ENCODE assay signal across 20 cellular contexts in genomic region chr9:37333288-37333687, GRCh38.
DNase-seq lines count a peak whose midpoint lies in the region; ATAC-seq, FAIRE-seq and TF ChIP-seq lines count a peak whose summit lies in the region.
"Had no signal": no experiment of that assay in that cellular context is flagged by ENCODE, and none has a peak within 500 bp of the region (broad histone marks: within the 10 kb centered on the region; RNA-seq: fewer than 3 reads in every experiment).

No MANE protein-coding gene starts in this region.

- H3K27ac Mint-ChIP-seq in type B pancreatic cell = no peak overlapping the region
- H3K27ac Mint-ChIP-seq: activated naive CD4-positive, alpha-beta T cell treated with anti-CD3 and anti-CD28 coated beads, Interleukin-2, amount 10 ng/mL, durations not matched to agents 7 days and 5 days; CD4-positive, alpha-beta memory T cell; naive thymus-derived CD8-positive, alpha-beta T cell; stimulated activated effector memory CD8-positive, alpha-beta T cell treated with anti-CD3 and anti-CD28 coated beads, Interleukin-12 subunit alpha, Interleukin-12 subunit beta, amount 100 ng/mL, for 72 hours had no signal

- no peaks in the 10 kb centered on the region for H3K9me2 ChIP-seq in OCI-LY1 (ENCODE audit: low read depth, low read length)

- POLR2A ChIA-PET in K562 (lab: Yijun Ruan, JAX) = no interaction called here

- H3K9me3 ChIP-seq in OCI-LY1 (ENCODE audit: low read length) = no peaks in the 10 kb centered on the region
- H3K9me3 ChIP-seq in K562 (replicated peaks; ENCODE audit: control insufficient read depth, insufficient read depth, low read depth, low read length) = no peaks in the 10 kb centered on the region

- TF ChIP-seq CTCF in GM12873 (IDR thresholded peaks at IDR 0.05; ENCODE audit: insufficient read depth, low read depth, low read length, missing control alignments) (peak; percentile 25), OCI-LY1 (IDR thresholded peaks at IDR 0.05; ENCODE audit: low read length) (peak; percentile 38; the same call in 1 of the 2 replicates), K562 (IDR thresholded peaks at IDR 0.05 in 2 of 3, conservative IDR thresholded peaks at IDR 0.05 in 1 of 3; ENCODE audit: insufficient read depth in 2 of 3, low read depth in 1 of 3, low read length in 3 of 3) (peak; percentile 27 to 55 (median 31); a peak in 4 of 6 replicates), type B pancreatic cell (conservative IDR thresholded peaks at IDR 0.05) (peak; percentile 60)

- H4K20me1 ChIP-seq in OCI-LY1 (ENCODE audit: insufficient read depth, low read length) (no peaks in the 10 kb centered on the region), K562 (replicated peaks; ENCODE audit: control insufficient read depth, insufficient read depth, low read length) (no peaks in the 10 kb centered on the region)

- 32% methylated on average over 2 of the region's 2 CpGs for WGBS in K562 (ENCODE audit: insufficient coverage, low coverage, missing lambda C conversion rate)

- in situ Hi-C loops in K562 (cut with MboI) = no loop called here

- H3K79me2 ChIP-seq in OCI-LY1 (ENCODE audit: insufficient read depth, low read length) = peaks cover 31% of the 10 kb centered on the region; the same call in 1 of the 2 replicates
- H3K79me2 ChIP-seq in K562 (ENCODE audit: control insufficient read depth, insufficient read depth, low read length) = peaks cover 23% of the 10 kb centered on the region

- no peak for TF ChIP-seq POLR2A in K562 (conservative IDR thresholded peaks at IDR 0.05)

- H3K9me3 Mint-ChIP-seq in type B pancreatic cell = no peaks in the 10 kb centered on the region
- H3K9me3 Mint-ChIP-seq: activated naive CD4-positive, alpha-beta T cell treated with anti-CD3 and anti-CD28 coated beads, Interleukin-2, amount 10 ng/mL, durations not matched to agents 7 days and 5 days; CD4-positive, alpha-beta memory T cell; naive thymus-derived CD8-positive, alpha-beta T cell; stimulated activated effector memory CD8-positive, alpha-beta T cell treated with anti-CD3 and anti-CD28 coated beads, Interleukin-12 subunit alpha, Interleukin-12 subunit beta, amount 100 ng/mL, for 72 hours had no signal

- H3K27me3 ChIP-seq in OCI-LY1 (ENCODE audit: insufficient read depth, low read length) = no peaks in the 10 kb centered on the region
- no peaks in the 10 kb centered on the region for H3K27me3 ChIP-seq in K562 (ENCODE audit: control insufficient read depth in 2 of 2, insufficient read depth in 2 of 2, low read length in 2 of 2)

- no peaks in the 10 kb centered on the region for H3K9me1 ChIP-seq in K562 (ENCODE audit: control insufficient read depth, insufficient read depth, low read length)

- H3K9ac ChIP-seq in OCI-LY1 (ENCODE audit: low read length) = no peak overlapping the region
- H3K9ac ChIP-seq in K562 (ENCODE audit: insufficient read depth in 1 of 2, low read depth in 2 of 2, low read length in 2 of 2) = peak overlapping the region in 1 of 2 experiments; percentile 18; a peak in 1 of 4 replicates

- TF ChIP-seq RAD21 in K562 (CRISPR knock-in tag; conservative IDR thresholded peaks at IDR 0.05 in 1 of 2, IDR thresholded peaks at IDR 0.05 in 1 of 2) = no peak

- CTCF ChIA-PET in K562 (lab: Yijun Ruan, JAX; ENCODE audit: low intra/inter-chr PET ratio) = no interaction called here

- no peaks in the 10 kb centered on the region for H3K27me3 Mint-ChIP-seq in type B pancreatic cell
- H3K27me3 Mint-ChIP-seq: activated naive CD4-positive, alpha-beta T cell treated with anti-CD3 and anti-CD28 coated beads, Interleukin-2, amount 10 ng/mL, durations not matched to agents 7 days and 5 days; CD4-positive, alpha-beta memory T cell; naive thymus-derived CD8-positive, alpha-beta T cell had no signal

- intact Hi-C loops in K562 (cut with micrococcal nuclease) = no loop called here

- no peak overlapping the region for H3K4me3 Mint-ChIP-seq in type B pancreatic cell
- H3K4me3 Mint-ChIP-seq: activated naive CD4-positive, alpha-beta T cell treated with anti-CD3 and anti-CD28 coated beads, Interleukin-2, amount 10 ng/mL, durations not matched to agents 7 days and 5 days; CD4-positive, alpha-beta memory T cell; naive thymus-derived CD8-positive, alpha-beta T cell; stimulated activated effector memory CD8-positive, alpha-beta T cell treated with anti-CD3 and anti-CD28 coated beads, Interleukin-12 subunit alpha, Interleukin-12 subunit beta, amount 100 ng/mL, for 72 hours had no signal

- DNase-seq in K562 (ENCODE audit: extremely low read depth in 1 of 4, low spot score in 3 of 4) = peak; percentile 35 to 48 (median 42)
- no peak for DNase-seq in type B pancreatic cell (ENCODE audit: extremely low spot score, unreplicated experiment)
- no peak for DNase-seq in NCI-H1694 (lab: John Stamatoyannopoulos, UW)
- DNase-seq in islet precursor cell = no peak
- DNase-seq: activated CD4-positive, alpha-beta T cell treated with anti-CD3 and anti-CD28 coated beads, Interleukin-2, amount 50 U/mL, for 48 hours; activated naive CD4-positive, alpha-beta T cell treated with anti-CD3 and anti-CD28 coated beads, Interleukin-2, amount 10 ng/mL, durations not matched to agents 7 days and 5 days; activated T-cell treated with anti-CD3 and anti-CD28 coated beads, Interleukin-2, amount 50 U/mL, for 1 hour; CD4-positive, alpha-beta memory T cell; DND-41; naive thymus-derived CD8-positive, alpha-beta T cell; NCI-H2029; NCI-H510A; stimulated activated CD4-positive, alpha-beta T cell treated with anti-CD3 and anti-CD28 coated beads, Interleukin-12 subunit alpha, Interleukin-12 subunit beta, amount 100 ng/mL, for 4 hours had no signal

- no peak for TF ChIP-seq EP300 in K562 (IDR thresholded peaks at IDR 0.05; ENCODE audit: low read length)

- no peak overlapping the region for H3K4me3 ChIP-seq in OCI-LY1 (ENCODE audit: low read depth, low read length, poor library complexity, severe bottlenecking)
- no peak overlapping the region for H3K4me3 ChIP-seq in K562
- H3K4me3 ChIP-seq: lung, SK-N-MC had no signal

- no peak for FAIRE-seq in K562 (lab: Jason Lieb, UNC)

- H3F3A ChIP-seq in OCI-LY1 (ENCODE audit: insufficient read depth, low read length) = no peaks in the 10 kb centered on the region

- H3K27ac ChIP-seq in OCI-LY1 (ENCODE audit: low read depth, low read length, poor library complexity, severe bottlenecking) (peak overlapping the region; percentile 100), K562 (ENCODE audit: extremely low read depth, low read depth, low read length) (peak overlapping the region; percentile 11; the same call in 1 of the 3 replicates)
- H3K27ac ChIP-seq: epithelial cell of prostate, SK-N-MC had no signal

- peak; percentile 43 for ATAC-seq in K562
- no peak for ATAC-seq in HG03139 (IDR thresholded peaks at IDR 0.05; ENCODE audit: unreplicated experiment)
- ATAC-seq: naive thymus-derived CD8-positive, alpha-beta T cell; stimulated activated effector memory CD8-positive, alpha-beta T cell treated with anti-CD3 and anti-CD28 coated beads, Interleukin-12 subunit alpha, Interleukin-12 subunit beta, amount 100 ng/mL, for 72 hours had no signal

- no peaks in the 10 kb centered on the region for H3K36me3 Mint-ChIP-seq in type B pancreatic cell
- H3K36me3 Mint-ChIP-seq: activated naive CD4-positive, alpha-beta T cell treated with anti-CD3 and anti-CD28 coated beads, Interleukin-2, amount 10 ng/mL, durations not matched to agents 7 days and 5 days; CD4-positive, alpha-beta memory T cell; stimulated activated effector memory CD8-positive, alpha-beta T cell treated with anti-CD3 and anti-CD28 coated beads, Interleukin-12 subunit alpha, Interleukin-12 subunit beta, amount 100 ng/mL, for 72 hours had no signal

- no TSS peak for BruUV-seq in K562 (replicated peaks; lab: Mats Ljungman, UMichigan)

- H3K4me2 ChIP-seq in OCI-LY1 (ENCODE audit: low read length) (peak overlapping the region; percentile 14), K562 (ENCODE audit: insufficient read depth, low read length) (0 out of 2 replicates have a peak overlapping the region, but pooled peaks have one; percentile 7)

- H2AFZ ChIP-seq in OCI-LY1 (ENCODE audit: low read length) = no peak overlapping the region
- peak overlapping the region; percentile 11; the same call in 1 of the 2 replicates for H2AFZ ChIP-seq in K562 (ENCODE audit: low read depth, low read length)

- H3K36me3 ChIP-seq in OCI-LY1 (ENCODE audit: insufficient read depth, low read length) (peaks cover 5% of the 10 kb centered on the region; the same call in 1 of the 2 replicates), K562 (ENCODE audit: control insufficient read depth, insufficient read depth, low read length) (peaks cover 9% of the 10 kb centered on the region; the same call in 2 of the 3 replicates)

- no peaks in the 10 kb centered on the region for H3K4me1 Mint-ChIP-seq in type B pancreatic cell (ENCODE audit: unreplicated experiment)
- H3K4me1 Mint-ChIP-seq: activated naive CD4-positive, alpha-beta T cell treated with anti-CD3 and anti-CD28 coated beads, Interleukin-2, amount 10 ng/mL, durations not matched to agents 7 days and 5 days; CD4-positive, alpha-beta memory T cell; stimulated activated effector memory CD8-positive, alpha-beta T cell treated with anti-CD3 and anti-CD28 coated beads, Interleukin-12 subunit alpha, Interleukin-12 subunit beta, amount 100 ng/mL, for 72 hours had no signal

- H3K4me1 ChIP-seq in OCI-LY1 (ENCODE audit: insufficient read depth, low read length, severe bottlenecking) (peaks cover 99% of the 10 kb centered on the region), K562 (replicated peaks in 1 of 2; ENCODE audit: control insufficient read depth in 2 of 2, insufficient read depth in 2 of 2, low read length in 2 of 2) (peaks cover 0 to 25% of the 10 kb centered on the region in 2 experiments; a peak in 2 of 5 replicates)

TF ChIP-seq in K562, 482 proteins besides CTCF, POLR2A, EP300 and RAD21 (continues in another document):
- TF ChIP-seq FOSL1 (tag; conservative IDR thresholded peaks at IDR 0.05) (peak; percentile 57), TRIM28 (IDR thresholded peaks at IDR 0.05) (peak; percentile 33; the same call in 1 of the 2 replicates), ARID3B (CRISPR knock-in tag; IDR thresholded peaks at IDR 0.05; ENCODE audit: borderline replicate concordance) (no peak), GATAD2B (IDR thresholded peaks at IDR 0.05; ENCODE audit: borderline replicate concordance) (peak; percentile 9; the same call in 1 of the 2 replicates)

Comparison
In these comparisons a context has a peak if more than half of its experiments do, and no peak if none do; other contexts are left out.
1. DNase-seq: peak in K562 (4 of 4); none in type B pancreatic cell (single experiment), NCI-H1694 (single experiment) and islet precursor cell (single experiment).
2. Peak in every context shown above with its lines, with median percentiles within 50 percentile points of each other: CTCF ChIP-seq.